Comparison of ENCODE assay signal across 8 cellular contexts in genomic region chr17:32066863-32067642, GRCh38. TPM values are rescaled to one million over a fixed set of nuclear protein-coding genes. Genes with fewer than 3 reads are reported as not detected.
DNase-seq lines count a peak whose midpoint lies in the region; ATAC-seq and TF ChIP-seq lines count a peak whose summit lies in the region.
"Not testable (repeated sequence)": the region's sequence is repeated elsewhere in the genome, so short reads cannot be mapped to it uniquely, and the experiment has no call there.

No MANE protein-coding gene starts in this region.

- not testable (repeated sequence) for H3K9me3 ChIP-seq in hepatocyte (ENCODE audit: low read depth)

- H3K27ac ChIP-seq in hepatocyte, result not testable (repeated sequence)

- DNase-seq in GM10248 (ENCODE audit: extremely low spot score); hepatocyte (ENCODE audit: low spot score); retinal pigment epithelial cell (ENCODE audit: low read depth): not testable (repeated sequence)
- DNase-seq in SW480 (ENCODE audit: low spot score), result peak; percentile 1
- peak; percentile 43 for DNase-seq in activated T-cell treated with anti-CD3 and anti-CD28 coated beads for 4 hours
- DNase-seq in central memory CD4-positive, alpha-beta T cell, result peak; percentile 61
- peak; percentile 52 to 80 for DNase-seq in stimulated activated naive CD8-positive, alpha-beta T cell treated with anti-CD3 and anti-CD28 coated beads, Interleukin-15, amount 100 ng/mL, for 72 hours

- CTCF ChIA-PET in GM10248 (lab: Yijun Ruan, JAX), result not testable (repeated sequence)

- not testable (repeated sequence) for H3K27me3 ChIP-seq in hepatocyte

- H3K4me1 ChIP-seq in hepatocyte (ENCODE audit: insufficient read depth), result not testable (repeated sequence)

- H3K36me3 ChIP-seq in hepatocyte (replicated peaks; ENCODE audit: insufficient read depth, low read depth), result not testable (repeated sequence)

- ATAC-seq in HG03135 (IDR thresholded peaks at IDR 0.05; ENCODE audit: unreplicated experiment), result peak; percentile 58
- ATAC-seq in stimulated activated naive CD8-positive, alpha-beta T cell treated with anti-CD3 and anti-CD28 coated beads, Interleukin-15, amount 100 ng/mL, for 72 hours, result peak; percentile 93

- H2AFZ ChIP-seq in hepatocyte, result not testable (repeated sequence)

- not testable (repeated sequence) for H3K4me2 ChIP-seq in hepatocyte

- H3K9me2 ChIP-seq in hepatocyte (replicated peaks; ENCODE audit: insufficient read depth), result not testable (repeated sequence)

- POLR2A ChIA-PET in GM10248 (lab: Yijun Ruan, JAX), result not testable (repeated sequence)

- not testable (repeated sequence) for H3K27me3 Mint-ChIP-seq in stimulated activated naive CD8-positive, alpha-beta T cell treated with anti-CD3 and anti-CD28 coated beads, Interleukin-15, amount 100 ng/mL, for 72 hours

- H3K4me3 Mint-ChIP-seq in stimulated activated naive CD8-positive, alpha-beta T cell treated with anti-CD3 and anti-CD28 coated beads, Interleukin-15, amount 100 ng/mL, for 72 hours, result peak overlapping the region; percentile 55 to 62

- H4K20me1 ChIP-seq in hepatocyte (ENCODE audit: insufficient read depth, poor library complexity, severe bottlenecking), result not testable (repeated sequence)

- 47% methylated on average over 16 of the region's 25 CpGs for WGBS in hepatocyte (ENCODE audit: low lambda C conversion rate, missing lambda C conversion rate)

- H3K9me3 Mint-ChIP-seq in stimulated activated naive CD8-positive, alpha-beta T cell treated with anti-CD3 and anti-CD28 coated beads, Interleukin-15, amount 100 ng/mL, for 72 hours, result not testable (repeated sequence)

- H3K79me2 ChIP-seq in hepatocyte, result not testable (repeated sequence)

- TF ChIP-seq CTCF in GM10248 (IDR thresholded peaks at IDR 0.05; ENCODE audit: control extremely low read depth, extremely low read depth, low read depth, missing control alignments) (peak; percentile 16), hepatocyte (IDR thresholded peaks at IDR 0.05; ENCODE audit: poor library complexity) (peak; percentile 28), retinal pigment epithelial cell (conservative IDR thresholded peaks at IDR 0.05; ENCODE audit: low read depth, low read length) (peak; percentile 13)

- H3K4me3 ChIP-seq in hepatocyte; retinal pigment epithelial cell (ENCODE audit: low read length): not testable (repeated sequence)

- peak overlapping the region; percentile 19 to 93 for H3K27ac Mint-ChIP-seq in stimulated activated naive CD8-positive, alpha-beta T cell treated with anti-CD3 and anti-CD28 coated beads, Interleukin-15, amount 100 ng/mL, for 72 hours

- not testable (repeated sequence) for H3K4me1 Mint-ChIP-seq in stimulated activated naive CD8-positive, alpha-beta T cell treated with anti-CD3 and anti-CD28 coated beads, Interleukin-15, amount 100 ng/mL, for 72 hours

RNA-seq across cellular contexts. Expression of gene LRRC37B, which starts 59.9 kb away (rescaled TPM):
- 14.6 and 22.6 TPM in 2 replicates for total RNA-seq in hepatocyte
- 12.4 and 13.3 TPM in 2 replicates for polyA plus RNA-seq in hepatocyte
